ENCODE assay signal across 11 cellular contexts in the genomic region with DNA sequence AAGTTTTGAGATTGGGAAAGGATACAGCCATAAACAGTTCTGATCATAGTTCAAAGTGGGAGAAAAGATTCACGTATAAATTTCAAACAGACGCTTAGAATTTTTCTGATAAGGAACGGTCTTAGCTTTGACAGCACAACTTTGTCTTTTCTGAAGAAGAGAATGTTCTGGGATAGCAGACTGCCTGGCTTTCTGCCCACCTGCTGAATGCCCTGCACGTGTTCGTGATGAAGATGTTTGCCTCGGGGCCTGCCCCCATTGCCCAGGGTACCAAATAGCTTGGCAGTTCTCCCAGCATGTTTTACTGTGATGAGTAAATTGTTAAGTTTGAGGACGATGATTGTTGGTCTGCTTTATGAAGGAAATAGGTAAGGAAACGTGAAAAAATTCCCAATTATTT. TPM values are rescaled to one million over a fixed set of nuclear protein-coding genes. Genes with fewer than 3 reads are reported as not detected.
DNase-seq lines count a peak whose midpoint lies in the region; ATAC-seq and TF ChIP-seq lines count a peak whose summit lies in the region.
"Had no signal": no experiment of that assay in that cellular context is flagged by ENCODE, and none has a peak within 500 bp of the region (broad histone marks: within the 10 kb centered on the region; RNA-seq: fewer than 3 reads in every experiment).

No MANE protein-coding gene starts in this region.

- POLR2A ChIA-PET in PC-9 (lab: Charles Lee; ENCODE audit: unreplicated experiment), result interaction anchor here (0.6 kb wide), 2 partner anchors 23 to 580 kb away, joined by 3 read pairs; no protein-coding TSS in a partner anchor
- POLR2A ChIA-PET in activated CD4-positive, alpha-beta T cell treated with anti-CD3 and anti-CD28 coated beads, Interleukin-2, amount 10 ng/mL, durations not matched to agents 7 days and 5 days (lab: Charles Lee), result no interaction called here

- intact Hi-C loops in PC-9 (cut with micrococcal nuclease; ENCODE audit: unreplicated experiment) (no loop called here), prostate gland (cut with DNase I) (no loop called here)

- DNase-seq in DND-41, result no peak
- DNase-seq in PC-9, result no peak
- peak; percentile 64 for DNase-seq in fibroblast of pulmonary artery (ENCODE audit: low read depth)
- DNase-seq in prostate gland (ENCODE audit: low spot score), result peak; percentile 46
- no peak for DNase-seq in amniotic stem cell (lab: John Stamatoyannopoulos, UW)
- DNase-seq in H7, result no peak
- DNase-seq in activated CD4-positive, alpha-beta T cell treated with anti-CD3 and anti-CD28 coated beads, Interleukin-2, amount 10 ng/mL, durations not matched to agents 7 days and 5 days, result no peak
- DNase-seq: DMS53, NCI-H526 treated with DMSO at 0.1 percent for 48 hours, thyroid gland had no signal

- peaks cover 54% of the 10 kb centered on the region for H3K36me3 Mint-ChIP-seq in activated CD4-positive, alpha-beta T cell treated with anti-CD3 and anti-CD28 coated beads, Interleukin-2, amount 10 ng/mL, durations not matched to agents 7 days and 5 days (ENCODE audit: low read depth)

- 0 out of 2 replicates have a peak overlapping the region, but pooled peaks have one; percentile 3 for H3K4me2 ChIP-seq in DND-41 (ENCODE audit: insufficient read depth, low read length)
- H3K4me2 ChIP-seq in PC-9, result no peak overlapping the region

- no peak overlapping the region for H3K4me3 ChIP-seq in DND-41 (ENCODE audit: low read depth in 1 of 2, low read length in 2 of 2)
- H3K4me3 ChIP-seq in PC-9, result no peak overlapping the region
- no peak overlapping the region for H3K4me3 ChIP-seq in fibroblast of pulmonary artery (replicated peaks; ENCODE audit: low read depth, low read length)
- H3K4me3 ChIP-seq in prostate gland, result no peak overlapping the region
- H3K4me3 ChIP-seq in H7 (ENCODE audit: insufficient read depth, low read depth, low read length), result no peak overlapping the region
- H3K4me3 ChIP-seq: thyroid gland had no signal

- peaks cover 41% of the 10 kb centered on the region for H3K4me1 Mint-ChIP-seq in activated CD4-positive, alpha-beta T cell treated with anti-CD3 and anti-CD28 coated beads, Interleukin-2, amount 10 ng/mL, durations not matched to agents 7 days and 5 days

- no peak for TF ChIP-seq CTCF in DND-41 (IDR thresholded peaks at IDR 0.05; ENCODE audit: borderline replicate concordance, extremely low read depth, low read length, poor library complexity, severe bottlenecking)
- no peak for TF ChIP-seq CTCF in PC-9 (conservative IDR thresholded peaks at IDR 0.05)
- TF ChIP-seq CTCF in fibroblast of pulmonary artery (IDR thresholded peaks at IDR 0.05; ENCODE audit: low read length, missing control alignments), result no peak
- TF ChIP-seq CTCF in prostate gland (IDR thresholded peaks at IDR 0.05), result no peak

- no TSS peak for BruUV-seq in PC-9 (replicated peaks; lab: Mats Ljungman, UMichigan)

- CTCF ChIA-PET in PC-9 (lab: Charles Lee), result no interaction called here
- CTCF ChIA-PET in activated CD4-positive, alpha-beta T cell treated with anti-CD3 and anti-CD28 coated beads, Interleukin-2, amount 10 ng/mL, durations not matched to agents 7 days and 5 days (lab: Charles Lee), result interaction anchor here (0.9 to 1.4 kb wide), 4 partner anchors 11 to 346 kb away, joined by 3 to 5 read pairs (median 3); no protein-coding TSS in a partner anchor

- H3K4me3 Mint-ChIP-seq in activated CD4-positive, alpha-beta T cell treated with anti-CD3 and anti-CD28 coated beads, Interleukin-2, amount 10 ng/mL, durations not matched to agents 7 days and 5 days, result no peak overlapping the region

- no peaks in the 10 kb centered on the region for H3K27me3 Mint-ChIP-seq in activated CD4-positive, alpha-beta T cell treated with anti-CD3 and anti-CD28 coated beads, Interleukin-2, amount 10 ng/mL, durations not matched to agents 7 days and 5 days

- no peaks in the 10 kb centered on the region for H3K27me3 ChIP-seq in DND-41 (ENCODE audit: insufficient read depth, low read length, poor library complexity)
- H3K27me3 ChIP-seq in PC-9 (ENCODE audit: insufficient read depth, low read depth), result no peaks in the 10 kb centered on the region
- no peaks in the 10 kb centered on the region for H3K27me3 ChIP-seq in prostate gland (replicated peaks; ENCODE audit: insufficient read depth)
- no peaks in the 10 kb centered on the region for H3K27me3 ChIP-seq in H7 (ENCODE audit: control insufficient read depth, insufficient read depth, low read length)
- H3K27me3 ChIP-seq: thyroid gland had no signal

- peaks cover 46% of the 10 kb centered on the region for H3F3A ChIP-seq in PC-9 (ENCODE audit: insufficient read depth, low read depth)

- H3K9ac ChIP-seq in DND-41 (ENCODE audit: low read depth, low read length), result no peak overlapping the region

- H3K9me3 ChIP-seq in DND-41 (ENCODE audit: insufficient read depth, low read length, severe bottlenecking), result no peaks in the 10 kb centered on the region
- H3K9me3 ChIP-seq in PC-9 (ENCODE audit: insufficient read depth, low read depth), result no peaks in the 10 kb centered on the region
- H3K9me3 ChIP-seq in prostate gland, result no peaks in the 10 kb centered on the region
- H3K9me3 ChIP-seq: thyroid gland had no signal

- ATAC-seq in DND-41 (ENCODE audit: insufficient read depth, low read depth) (no peak), HG03469 (IDR thresholded peaks at IDR 0.05; ENCODE audit: unreplicated experiment) (no peak)

- H3K27ac Mint-ChIP-seq in activated CD4-positive, alpha-beta T cell treated with anti-CD3 and anti-CD28 coated beads, Interleukin-2, amount 10 ng/mL, durations not matched to agents 7 days and 5 days, result no peak overlapping the region

- H3K27ac ChIP-seq in DND-41 (ENCODE audit: low read length) (no peak overlapping the region), PC-9 (0 out of 2 replicates have a peak overlapping the region, but pooled peaks have one; percentile 16), prostate gland (peak overlapping the region; percentile 40 to 62)
- H3K27ac ChIP-seq: thyroid gland had no signal

- H3K79me2 ChIP-seq in DND-41 (ENCODE audit: insufficient read depth, low read length), result peaks cover 68% of the 10 kb centered on the region
- peaks cover 78% of the 10 kb centered on the region for H3K79me2 ChIP-seq in PC-9 (ENCODE audit: low read depth)

- 20% methylated on average over 8 of the region's 8 CpGs for WGBS in prostate gland

- no peak for TF ChIP-seq POLR2A in prostate gland (IDR thresholded peaks at IDR 0.05)

- H3K9me3 Mint-ChIP-seq in activated CD4-positive, alpha-beta T cell treated with anti-CD3 and anti-CD28 coated beads, Interleukin-2, amount 10 ng/mL, durations not matched to agents 7 days and 5 days, result no peaks in the 10 kb centered on the region

- H3K4me1 ChIP-seq in DND-41 (ENCODE audit: insufficient read depth, low read length), result peaks cover 31% of the 10 kb centered on the region
- peaks cover 23% of the 10 kb centered on the region for H3K4me1 ChIP-seq in PC-9 (replicated peaks; ENCODE audit: insufficient read depth)
- peaks cover 9% of the 10 kb centered on the region for H3K4me1 ChIP-seq in prostate gland (replicated peaks)

- H3K36me3 ChIP-seq in DND-41 (ENCODE audit: insufficient read depth, low read length) (peaks cover 37% of the 10 kb centered on the region), PC-9 (ENCODE audit: low read depth) (peaks cover 53% of the 10 kb centered on the region), prostate gland (no peaks in the 10 kb centered on the region), H7 (replicated peaks; ENCODE audit: control insufficient read depth, insufficient read depth, low read length) (no peaks in the 10 kb centered on the region; the same call in 1 of the 2 replicates)

- H4K20me1 ChIP-seq in DND-41 (ENCODE audit: insufficient read depth, low read length) (peaks cover 8% of the 10 kb centered on the region; the same call in 1 of the 2 replicates), PC-9 (ENCODE audit: insufficient read depth) (peaks cover 17% of the 10 kb centered on the region; the same call in 1 of the 2 replicates)

- no peaks in the 10 kb centered on the region for H3K9me2 ChIP-seq in PC-9 (ENCODE audit: insufficient read depth)

- no peak overlapping the region for H2AFZ ChIP-seq in DND-41 (ENCODE audit: low read depth, low read length)
- H2AFZ ChIP-seq in PC-9, result no peak overlapping the region

RNA-seq across cellular contexts. Expression of gene MRPL33, which starts 4.6 kb away (rescaled TPM):
- total RNA-seq in PC-9 (2021) (81.9 and 86.3 TPM in 2 replicates), prostate gland (100 to 1,000 TPM; 140 to 186 TPM)
- 76.5 and 81.9 TPM in 2 replicates for total RNA-seq in H7 (2014; rRNA removed; shearing (Covaris generic))
- total RNA-seq in activated CD4-positive, alpha-beta T cell treated with anti-CD3 and anti-CD28 coated beads, Interleukin-2, amount 10 ng/mL, durations not matched to agents 7 days and 5 days, result 10 to 100 TPM; 43.5 to 49.7 TPM

Comparison
In these comparisons a context has a peak if more than half of its experiments do, and no peak if none do; other contexts are left out.
1. DNase-seq: peak in fibroblast of pulmonary artery (single experiment) and prostate gland (single experiment); none in DND-41 (single experiment), PC-9 (0 of 2), amniotic stem cell (single experiment), H7 (single experiment) and activated CD4-positive, alpha-beta T cell treated with anti-CD3 and anti-CD28 coated beads, Interleukin-2, amount 10 ng/mL, durations not matched to agents 7 days and 5 days (single experiment).